In the genomic region with DNA sequence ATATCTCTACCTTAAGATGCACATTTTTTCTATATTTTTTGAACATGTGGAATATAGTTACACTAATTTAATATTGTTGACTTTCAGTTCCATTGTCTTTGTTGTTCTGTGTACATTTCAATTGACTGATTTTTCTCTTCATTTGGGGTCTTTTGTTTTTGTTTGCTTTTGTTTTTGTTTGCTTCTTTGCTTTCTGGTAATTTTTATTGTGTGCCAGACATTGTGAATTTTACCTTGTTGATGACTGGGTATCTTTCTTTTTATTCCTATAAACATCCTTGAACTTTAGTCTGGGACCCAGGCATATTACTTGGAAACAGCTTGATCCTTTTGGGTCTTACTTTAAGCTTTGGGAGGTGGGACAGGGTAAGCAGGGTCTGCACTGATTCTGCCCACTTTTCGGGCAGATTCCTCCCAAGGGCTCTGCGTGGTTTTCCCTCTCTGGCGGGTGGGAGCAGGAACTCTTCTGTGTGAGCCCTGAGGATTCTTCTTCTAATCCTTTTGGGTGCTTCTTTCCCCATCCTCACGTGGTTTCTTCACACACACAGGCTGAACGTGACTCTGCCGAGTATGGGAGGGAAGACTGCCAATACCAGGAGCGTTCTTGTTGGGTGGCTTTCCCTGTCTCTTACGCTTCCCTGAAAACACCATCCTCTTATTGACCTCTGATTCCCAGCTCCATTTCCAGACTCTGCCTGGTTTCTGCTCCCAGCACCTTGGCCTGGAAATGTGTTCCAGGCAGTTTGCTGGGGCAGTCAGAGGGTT, we compare ENCODE assay signal across 9 cellular contexts.
DNase-seq lines count a peak whose midpoint lies in the region; ATAC-seq and TF ChIP-seq lines count a peak whose summit lies in the region.
"Had no signal": no experiment of that assay in that cellular context is flagged by ENCODE, and none has a peak within 500 bp of the region (broad histone marks: within the 10 kb centered on the region; RNA-seq: fewer than 3 reads in every experiment).

No MANE protein-coding gene starts in this region.

- ATAC-seq in left lung (peak; percentile 48), GM18867 (IDR thresholded peaks at IDR 0.05; ENCODE audit: unreplicated experiment) (no peak)

- H3K27ac ChIP-seq in HUES48 (ENCODE audit: low read depth, low read length) (peak overlapping the region; percentile 23), left lung (no peak overlapping the region)

- TF ChIP-seq CTCF in AG10803 (conservative IDR thresholded peaks at IDR 0.05; ENCODE audit: low read length) (no peak), left lung (IDR thresholded peaks at IDR 0.05) (no peak)

- no peak overlapping the region for H3K9ac ChIP-seq in HUES48 (ENCODE audit: low read depth, low read length)
- H3K9ac ChIP-seq in adipocyte (ENCODE audit: low read length) = no peak overlapping the region

- no peaks in the 10 kb centered on the region for H3K9me3 ChIP-seq in HUES48 (ENCODE audit: control insufficient read depth, insufficient read depth, low read length)
- no peaks in the 10 kb centered on the region for H3K9me3 ChIP-seq in adipocyte (ENCODE audit: control insufficient read depth, low read length)
- H3K9me3 ChIP-seq in left lung = no peaks in the 10 kb centered on the region

- peak; percentile 72 for DNase-seq in AG10803 (ENCODE audit: low read depth)
- no peak for DNase-seq in adipocyte (ENCODE audit: low read depth)
- DNase-seq in left lung = no peak
- DNase-seq in inferior parietal cortex (ENCODE audit: extremely low spot score) = no peak
- no peak for DNase-seq in activated naive CD4-positive, alpha-beta T cell treated with anti-CD3 and anti-CD28 coated beads, Interleukin-2, amount 50 U/mL, for 16 hours
- no peak for DNase-seq in dermis blood vessel endothelial cell
- DNase-seq: stimulated activated CD4-positive, alpha-beta T cell treated with anti-CD3 and anti-CD28 coated beads, Interleukin-2, amount 100 ng/mL, for 48 hours had no signal

- intact Hi-C loops in left lung (cut with DNase I) = no loop called here

- H3K4me3 ChIP-seq in AG10803 (ENCODE audit: low read length) = no peak overlapping the region
- H3K4me3 ChIP-seq in HUES48 (ENCODE audit: low read depth, low read length) = no peak overlapping the region
- peak overlapping the region; percentile 23 for H3K4me3 ChIP-seq in adipocyte (ENCODE audit: low read length)
- H3K4me3 ChIP-seq in left lung = no peak overlapping the region

- H3K4me1 ChIP-seq in HUES48 (ENCODE audit: control insufficient read depth, insufficient read depth, low read length) (peaks cover 68% of the 10 kb centered on the region), adipocyte (ENCODE audit: control insufficient read depth, insufficient read depth, low read length) (peaks cover 10% of the 10 kb centered on the region), left lung (peaks cover 9 to 18% of the 10 kb centered on the region in 2 donors)

- no peaks in the 10 kb centered on the region for H3K27me3 ChIP-seq in HUES48 (ENCODE audit: control insufficient read depth, insufficient read depth, low read length)
- no peaks in the 10 kb centered on the region for H3K27me3 ChIP-seq in adipocyte (replicated peaks; ENCODE audit: control insufficient read depth, insufficient read depth, low read length)
- H3K27me3 ChIP-seq in left lung = no peaks in the 10 kb centered on the region

- H3K36me3 ChIP-seq in HUES48 (ENCODE audit: control insufficient read depth, insufficient read depth, low read length) = no peaks in the 10 kb centered on the region
- no peaks in the 10 kb centered on the region for H3K36me3 ChIP-seq in adipocyte (ENCODE audit: control insufficient read depth, insufficient read depth, low read length, severe bottlenecking)
- no peaks in the 10 kb centered on the region for H3K36me3 ChIP-seq in left lung
